In genomic region chr5:142097681-142098080, GRCh38 we compare ENCODE assay signal across 13 cellular contexts. TPM values are rescaled to one million over a fixed set of nuclear protein-coding genes. Genes with fewer than 3 reads are reported as not detected.
DNase-seq lines count a peak whose midpoint lies in the region; FAIRE-seq and TF ChIP-seq lines count a peak whose summit lies in the region.
"Had no signal": no experiment of that assay in that cellular context is flagged by ENCODE, and none has a peak within 500 bp of the region (broad histone marks: within the 10 kb centered on the region; RNA-seq: fewer than 3 reads in every experiment).

No MANE protein-coding gene starts in this region.

- H3K27ac ChIP-seq in parathyroid adenoma: peak overlapping the region; percentile 33
- H3K27ac ChIP-seq: pancreas had no signal

- H3K4me1 ChIP-seq in parathyroid adenoma: peaks cover 18% of the 10 kb centered on the region
- H3K4me1 ChIP-seq: pancreas had no signal

- H3K4me3 ChIP-seq in NB4 (ENCODE audit: low read depth, low read length) (no peak overlapping the region), parathyroid adenoma (ENCODE audit: low read depth, low read length) (no peak overlapping the region)
- H3K4me3 ChIP-seq: pancreas had no signal

- FAIRE-seq in GM12892 (lab: Jason Lieb, UNC): no peak
- FAIRE-seq: GM12891, pancreas had no signal

- peak; percentile 32 for DNase-seq in activated CD4-positive, alpha-beta memory T cell treated with anti-CD3 and anti-CD28 coated beads for 36 hours
- no peak for DNase-seq in activated CD4-positive, alpha-beta memory T cell treated with anti-CD3 and anti-CD28 coated beads, Interleukin-2, amount 10 ng/mL, durations not matched to agents 7 days and 5 days
- peak; percentile 6 for DNase-seq in NB4 (ENCODE audit: low read depth)
- DNase-seq in GM12892 (ENCODE audit: insufficient read length): no peak
- DNase-seq in NCI-H345 (lab: John Stamatoyannopoulos, UW): no peak
- DNase-seq in AG08395 (ENCODE audit: low spot score): no peak
- DNase-seq: DMS153, NCI-H2171, pancreas had no signal

- H2AFZ ChIP-seq in parathyroid adenoma: peak overlapping the region; percentile 62

- POLR2A ChIA-PET in activated CD4-positive, alpha-beta memory T cell treated with anti-CD3 and anti-CD28 coated beads for 36 hours (lab: Charles Lee): interaction anchor here (0.6 to 5.7 kb wide), 2 partner anchors 11 to 521 kb away, joined by 3 to 84 read pairs; partner anchors contain the start of gene NDFIP1
- POLR2A ChIA-PET in activated CD4-positive, alpha-beta memory T cell treated with anti-CD3 and anti-CD28 coated beads, Interleukin-2, amount 10 ng/mL, durations not matched to agents 7 days and 5 days (lab: Charles Lee): interaction anchor here (4.4 kb wide), 1 partner anchor 11 kb away, joined by 71 read pairs; the partner anchor contains the start of gene NDFIP1

- no peak overlapping the region for H3K4me2 ChIP-seq in parathyroid adenoma (ENCODE audit: low read length)

- TF ChIP-seq POLR2A in NB4 (IDR thresholded peaks at IDR 0.05; ENCODE audit: extremely low read depth, insufficient read length) (no peak), GM12892 (IDR thresholded peaks at IDR 0.05; ENCODE audit: low read depth, low read length) (no peak)

- intact Hi-C loops in activated CD4-positive, alpha-beta memory T cell treated with anti-CD3 and anti-CD28 coated beads for 36 hours (cut with micrococcal nuclease): loop anchor here (5.0 to 10.0 kb wide), 2 partner anchors 130 to 483 kb away; partner anchors contain the start of genes DIAPH1 and RNF14

- CTCF ChIA-PET in activated CD4-positive, alpha-beta memory T cell treated with anti-CD3 and anti-CD28 coated beads for 36 hours (lab: Charles Lee): interaction anchor here (1.3 kb wide), 1 partner anchor 81 kb away, joined by 3 read pairs; no protein-coding TSS in a partner anchor
- CTCF ChIA-PET in activated CD4-positive, alpha-beta memory T cell treated with anti-CD3 and anti-CD28 coated beads, Interleukin-2, amount 10 ng/mL, durations not matched to agents 7 days and 5 days (lab: Charles Lee): interaction anchor here (0.6 to 1.1 kb wide), 2 partner anchors 33 to 84 kb away, joined by 5 to 7 read pairs; no protein-coding TSS in a partner anchor

- no peaks in the 10 kb centered on the region for H3K9me3 Mint-ChIP-seq in activated CD4-positive, alpha-beta memory T cell treated with anti-CD3 and anti-CD28 coated beads for 36 hours
- no peaks in the 10 kb centered on the region for H3K9me3 Mint-ChIP-seq in activated CD4-positive, alpha-beta memory T cell treated with anti-CD3 and anti-CD28 coated beads, Interleukin-2, amount 10 ng/mL, durations not matched to agents 7 days and 5 days
- H3K9me3 Mint-ChIP-seq in activated naive CD8-positive, alpha-beta T cell (ENCODE audit: low read depth): no peaks in the 10 kb centered on the region

- no peak overlapping the region for H3K9ac ChIP-seq in parathyroid adenoma

- H3K27me3 ChIP-seq in parathyroid adenoma (ENCODE audit: control insufficient read depth, insufficient read depth, low read length): no peaks in the 10 kb centered on the region
- H3K27me3 ChIP-seq: pancreas had no signal

- H3K27ac Mint-ChIP-seq in activated CD4-positive, alpha-beta memory T cell treated with anti-CD3 and anti-CD28 coated beads for 36 hours: peak overlapping the region; percentile 8
- H3K27ac Mint-ChIP-seq in activated CD4-positive, alpha-beta memory T cell treated with anti-CD3 and anti-CD28 coated beads, Interleukin-2, amount 10 ng/mL, durations not matched to agents 7 days and 5 days: no peak overlapping the region
- peak overlapping the region; percentile 92 for H3K27ac Mint-ChIP-seq in activated naive CD8-positive, alpha-beta T cell
- H3K27ac Mint-ChIP-seq: dendritic cell treated with granulocyte-macrophage colony-stimulating factor and Interleukin-4, amounts not matched to agents 40 ng/mL and 50 ng/mL, for 4 days had no signal

- H3K4me1 Mint-ChIP-seq in activated CD4-positive, alpha-beta memory T cell treated with anti-CD3 and anti-CD28 coated beads for 36 hours (ENCODE audit: low read depth): peaks cover 51% of the 10 kb centered on the region
- peaks cover 37% of the 10 kb centered on the region for H3K4me1 Mint-ChIP-seq in activated CD4-positive, alpha-beta memory T cell treated with anti-CD3 and anti-CD28 coated beads, Interleukin-2, amount 10 ng/mL, durations not matched to agents 7 days and 5 days
- H3K4me1 Mint-ChIP-seq in activated naive CD8-positive, alpha-beta T cell (ENCODE audit: low read depth): peaks cover 71% of the 10 kb centered on the region

- H3K79me2 ChIP-seq in parathyroid adenoma: no peaks in the 10 kb centered on the region

- H3K36me3 Mint-ChIP-seq in activated CD4-positive, alpha-beta memory T cell treated with anti-CD3 and anti-CD28 coated beads for 36 hours: no peaks in the 10 kb centered on the region
- peaks cover 2% of the 10 kb centered on the region for H3K36me3 Mint-ChIP-seq in activated CD4-positive, alpha-beta memory T cell treated with anti-CD3 and anti-CD28 coated beads, Interleukin-2, amount 10 ng/mL, durations not matched to agents 7 days and 5 days (ENCODE audit: low read depth)
- H3K36me3 Mint-ChIP-seq in activated naive CD8-positive, alpha-beta T cell: peaks cover 5% of the 10 kb centered on the region

- no peak overlapping the region for H3K4me3 Mint-ChIP-seq in activated CD4-positive, alpha-beta memory T cell treated with anti-CD3 and anti-CD28 coated beads for 36 hours
- no peak overlapping the region for H3K4me3 Mint-ChIP-seq in activated CD4-positive, alpha-beta memory T cell treated with anti-CD3 and anti-CD28 coated beads, Interleukin-2, amount 10 ng/mL, durations not matched to agents 7 days and 5 days
- peak overlapping the region; percentile 1 for H3K4me3 Mint-ChIP-seq in activated naive CD8-positive, alpha-beta T cell
- H3K4me3 Mint-ChIP-seq: dendritic cell treated with granulocyte-macrophage colony-stimulating factor and Interleukin-4, amounts not matched to agents 40 ng/mL and 50 ng/mL, for 4 days had no signal

- no peaks in the 10 kb centered on the region for H3K27me3 Mint-ChIP-seq in activated CD4-positive, alpha-beta memory T cell treated with anti-CD3 and anti-CD28 coated beads for 36 hours
- H3K27me3 Mint-ChIP-seq in activated CD4-positive, alpha-beta memory T cell treated with anti-CD3 and anti-CD28 coated beads, Interleukin-2, amount 10 ng/mL, durations not matched to agents 7 days and 5 days: no peaks in the 10 kb centered on the region
- H3K27me3 Mint-ChIP-seq in activated naive CD8-positive, alpha-beta T cell: no peaks in the 10 kb centered on the region

- H3K9me3 ChIP-seq in parathyroid adenoma (ENCODE audit: control insufficient read depth, low read length): no peaks in the 10 kb centered on the region
- H3K9me3 ChIP-seq: pancreas had no signal

- H3K36me3 ChIP-seq in parathyroid adenoma (ENCODE audit: control insufficient read depth, insufficient read depth, low read length): no peaks in the 10 kb centered on the region
- H3K36me3 ChIP-seq: pancreas had no signal

- TF ChIP-seq CTCF in NB4 (IDR thresholded peaks at IDR 0.05; ENCODE audit: low read depth, low read length): no peak
- no peak for TF ChIP-seq CTCF in parathyroid adenoma (IDR thresholded peaks at IDR 0.05)

RNA-seq across cellular contexts. Expression of gene NDFIP1, which starts 10.9 kb away (rescaled TPM):
- total RNA-seq in activated CD4-positive, alpha-beta memory T cell treated with anti-CD3 and anti-CD28 coated beads for 36 hours: 10 to 100 TPM; 74.6 to 76.4 TPM
- total RNA-seq in activated CD4-positive, alpha-beta memory T cell treated with anti-CD3 and anti-CD28 coated beads, Interleukin-2, amount 10 ng/mL, durations not matched to agents 7 days and 5 days: 10 to 100 TPM; 57.1 to 59.3 TPM
- polyA plus RNA-seq in GM12892 (2012; ENCODE audit: missing spikeins): 2.3 TPM

Comparison
In these comparisons a context has a peak if more than half of its experiments do, and no peak if none do; other contexts are left out.
1. DNase-seq: peak in activated CD4-positive, alpha-beta memory T cell treated with anti-CD3 and anti-CD28 coated beads for 36 hours (single experiment) and NB4 (single experiment); none in activated CD4-positive, alpha-beta memory T cell treated with anti-CD3 and anti-CD28 coated beads, Interleukin-2, amount 10 ng/mL, durations not matched to agents 7 days and 5 days (single experiment), GM12892 (single experiment), NCI-H345 (single experiment) and AG08395 (single experiment).